ENCODE assay signal across 8 cellular contexts in the genomic region with DNA sequence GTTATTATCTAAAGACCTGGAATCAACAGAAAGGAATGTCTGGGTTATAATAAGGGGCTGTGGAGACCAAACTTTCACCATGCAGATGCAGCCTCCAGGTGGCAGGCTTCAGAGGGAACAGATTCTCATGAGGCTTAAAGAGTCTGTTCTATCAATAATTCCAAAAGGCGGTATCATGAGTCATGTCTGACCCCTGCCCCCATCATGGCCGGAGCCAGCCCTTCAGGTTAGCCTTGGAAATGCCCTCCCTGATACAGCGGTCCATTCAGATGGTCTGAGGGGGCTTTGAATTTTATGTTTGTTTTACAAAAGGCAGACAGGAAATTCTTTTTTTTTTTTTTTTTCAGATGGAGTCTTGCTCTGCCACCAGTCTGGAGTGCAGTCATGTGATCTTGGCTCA. TPM values are rescaled to one million over a fixed set of nuclear protein-coding genes. Genes with fewer than 3 reads are reported as not detected.
DNase-seq lines count a peak whose midpoint lies in the region; ATAC-seq, FAIRE-seq and TF ChIP-seq lines count a peak whose summit lies in the region.

No MANE protein-coding gene starts in this region.

- DNase-seq in AG08395 (ENCODE audit: low spot score) (peak; percentile 62), NCI-H1694 (lab: John Stamatoyannopoulos, UW) (peak; percentile 52), glomerular visceral epithelial cell (ENCODE audit: extremely low spot score) (peak; percentile 71), small intestine (peak; percentile 71), SKM-1 (lab: John Stamatoyannopoulos, UW; ENCODE audit: unreplicated experiment) (no peak)
- peak; percentile 41 for DNase-seq in activated CD8-positive, alpha-beta T cell treated with anti-CD3 and anti-CD28 coated beads, Interleukin-2, amount 10 ng/mL, durations not matched to agents 7 days and 5 days

- 2 to 10% (median 7%) methylated on average over 3 of the region's 3 CpGs for WGBS in small intestine, 3 donors

- no peaks in the 10 kb centered on the region for H3K36me3 Mint-ChIP-seq in activated CD8-positive, alpha-beta T cell treated with anti-CD3 and anti-CD28 coated beads, Interleukin-2, amount 10 ng/mL, durations not matched to agents 7 days and 5 days (ENCODE audit: low read depth)

- H3K4me1 Mint-ChIP-seq in activated CD8-positive, alpha-beta T cell treated with anti-CD3 and anti-CD28 coated beads, Interleukin-2, amount 10 ng/mL, durations not matched to agents 7 days and 5 days (ENCODE audit: low read depth) = peaks cover 10% of the 10 kb centered on the region

- H3K27me3 Mint-ChIP-seq in activated CD8-positive, alpha-beta T cell treated with anti-CD3 and anti-CD28 coated beads, Interleukin-2, amount 10 ng/mL, durations not matched to agents 7 days and 5 days (ENCODE audit: low read depth) = no peaks in the 10 kb centered on the region

- peak; percentile 47; the same call in 1 of the 2 replicates for TF ChIP-seq CTCF in GM12875 (IDR thresholded peaks at IDR 0.05; ENCODE audit: borderline replicate concordance, insufficient read depth, low read depth, low read length)

- no peak for FAIRE-seq in small intestine (lab: Jason Lieb, UNC)

- CTCF ChIA-PET in activated CD8-positive, alpha-beta T cell treated with anti-CD3 and anti-CD28 coated beads, Interleukin-2, amount 10 ng/mL, durations not matched to agents 7 days and 5 days (lab: Charles Lee) = interaction anchor here (0.7 to 1.0 kb wide), 2 partner anchors 25 to 119 kb away, joined by 3 to 6 read pairs; no protein-coding TSS in a partner anchor

- no peak overlapping the region for H3K4me3 ChIP-seq in GM12875 (ENCODE audit: low read depth, low read length)
- H3K4me3 ChIP-seq in small intestine (ENCODE audit: low read depth in 1 of 2, low read length in 2 of 2) = no peak overlapping the region

- H3K4me3 Mint-ChIP-seq in activated CD8-positive, alpha-beta T cell treated with anti-CD3 and anti-CD28 coated beads, Interleukin-2, amount 10 ng/mL, durations not matched to agents 7 days and 5 days = no peak overlapping the region

- H3K4me1 ChIP-seq in small intestine (ENCODE audit: control insufficient read depth in 2 of 2, insufficient read depth in 1 of 2, low read depth in 1 of 2, low read length in 1 of 2) = no peaks in the 10 kb centered on the region

- no peaks in the 10 kb centered on the region for H3K9me3 ChIP-seq in small intestine (ENCODE audit: control insufficient read depth, low read depth)

- no peak overlapping the region for H3K27ac Mint-ChIP-seq in activated CD8-positive, alpha-beta T cell treated with anti-CD3 and anti-CD28 coated beads, Interleukin-2, amount 10 ng/mL, durations not matched to agents 7 days and 5 days

- ATAC-seq in activated CD8-positive, alpha-beta T cell treated with anti-CD3 and anti-CD28 coated beads, Interleukin-2, amount 10 ng/mL, durations not matched to agents 7 days and 5 days = peak; percentile 76
- no peak for ATAC-seq in HG02759 (IDR thresholded peaks at IDR 0.05; ENCODE audit: unreplicated experiment)

- POLR2A ChIA-PET in activated CD8-positive, alpha-beta T cell treated with anti-CD3 and anti-CD28 coated beads, Interleukin-2, amount 10 ng/mL, durations not matched to agents 7 days and 5 days (lab: Charles Lee) = no interaction called here

- H3K27ac ChIP-seq in small intestine (ENCODE audit: low read depth in 1 of 2, low read length in 1 of 2) = no peak overlapping the region

- no peaks in the 10 kb centered on the region for H3K36me3 ChIP-seq in small intestine (ENCODE audit: control insufficient read depth in 2 of 2, insufficient read depth in 2 of 2, low read length in 2 of 2)

- H3K27me3 ChIP-seq in small intestine (ENCODE audit: control insufficient read depth in 2 of 2, insufficient read depth in 2 of 2, low read length in 2 of 2) = no peaks in the 10 kb centered on the region

- H3K9me3 Mint-ChIP-seq in activated CD8-positive, alpha-beta T cell treated with anti-CD3 and anti-CD28 coated beads, Interleukin-2, amount 10 ng/mL, durations not matched to agents 7 days and 5 days (ENCODE audit: insufficient read depth) = no peaks in the 10 kb centered on the region

RNA-seq across cellular contexts. Expression of gene LAMP1, which starts 21.7 kb away (rescaled TPM):
- total RNA-seq in activated CD8-positive, alpha-beta T cell treated with anti-CD3 and anti-CD28 coated beads, Interleukin-2, amount 10 ng/mL, durations not matched to agents 7 days and 5 days = 10 to 100 TPM; 81.1 TPM
- polyA plus RNA-seq in small intestine = 100 to 1,000 TPM in 1 of 3 donors, 10 to 100 TPM in 2; 34.0 to 124 (median 34.9) TPM
